Comparison of ENCODE assay signal across 9 cellular contexts in genomic region chr16:85569039-85569614, GRCh38. TPM values are rescaled to one million over a fixed set of nuclear protein-coding genes. Genes with fewer than 3 reads are reported as not detected.
A peak's percentile ranks its signal among the peaks of the same experiment; 100 is the strongest.
DNase-seq lines count a peak whose midpoint lies in the region; ATAC-seq, FAIRE-seq and TF ChIP-seq lines count a peak whose summit lies in the region.
"Had no signal": no experiment of that assay in that cellular context is flagged by ENCODE, and none has a peak within 500 bp of the region (broad histone marks: within the 10 kb centered on the region; RNA-seq: fewer than 3 reads in every experiment).

No MANE protein-coding gene starts in this region.

- intact Hi-C loops in A673 (cut with micrococcal nuclease; ENCODE audit: unreplicated experiment) (no loop called here), GM12878 (cut with micrococcal nuclease; ENCODE audit: unreplicated experiment) (no loop called here)

- SMC1A ChIA-PET in GM12878 (lab: Charles Lee; ENCODE audit: uncharacterized antibody, unreplicated experiment), result interaction anchor here (1.1 to 6.1 kb wide), 6 partner anchors 8 to 46 kb away, joined by 4 to 73 read pairs (median 10); no protein-coding TSS in a partner anchor

- 74% methylated on average over 11 of the region's 11 CpGs for WGBS in GM12878 (ENCODE audit: insufficient coverage, insufficient replicate concordance, low lambda C conversion rate, missing lambda C conversion rate)

- no peak for TF ChIP-seq RAD21 in GM12878 (IDR thresholded peaks at IDR 0.05; ENCODE audit: insufficient read depth, low read depth, low read length)

- no peak for TF ChIP-seq CTCF in A673 (conservative IDR thresholded peaks at IDR 0.05; ENCODE audit: low read depth, low read length)
- no peak for TF ChIP-seq CTCF in HL-60 (IDR thresholded peaks at IDR 0.05; ENCODE audit: insufficient read depth, low read length)
- no peak for TF ChIP-seq CTCF in GM12878 (IDR thresholded peaks at IDR 0.05 in 2 of 3, conservative IDR thresholded peaks at IDR 0.05 in 1 of 3; ENCODE audit: control insufficient read depth in 2 of 3, extremely low read depth in 1 of 3, insufficient read depth in 1 of 3, low read depth in 3 of 3, low read length in 3 of 3)
- TF ChIP-seq CTCF in GM20000 (IDR thresholded peaks at IDR 0.05; ENCODE audit: extremely low read depth, missing control alignments), result no peak

- DNase-seq in A673 (ENCODE audit: low spot score) (no peak), HL-60 (ENCODE audit: low read depth in 1 of 2, low spot score in 1 of 2) (no peak), GM12878 (ENCODE audit: low read depth, low spot score) (no peak), AML-193 (lab: John Stamatoyannopoulos, UW) (no peak), iPS-NIHi11 (ENCODE audit: low spot score) (no peak), GM20000 (ENCODE audit: low spot score) (no peak)
- no peak for DNase-seq in naive thymus-derived CD8-positive, alpha-beta T cell
- DNase-seq in activated naive CD4-positive, alpha-beta T cell treated with anti-CD3 and anti-CD28 coated beads, Interleukin-2, amount 10 ng/mL, durations not matched to agents 7 days and 5 days, result no peak
- DNase-seq: left cardiac atrium had no signal

- H3K27ac Mint-ChIP-seq in naive thymus-derived CD8-positive, alpha-beta T cell, result peak overlapping the region; percentile 87 to 95 (median 91)
- no peak overlapping the region for H3K27ac Mint-ChIP-seq in activated naive CD4-positive, alpha-beta T cell treated with anti-CD3 and anti-CD28 coated beads, Interleukin-2, amount 10 ng/mL, durations not matched to agents 7 days and 5 days

- TF ChIP-seq POLR2A in GM12878 (IDR thresholded peaks at IDR 0.05; ENCODE audit: low read depth, low read length), result no peak

- peaks cover 0 to 9% (median 0%) of the 10 kb centered on the region in 9 donors for H3K9me3 Mint-ChIP-seq in naive thymus-derived CD8-positive, alpha-beta T cell
- H3K9me3 Mint-ChIP-seq in activated naive CD4-positive, alpha-beta T cell treated with anti-CD3 and anti-CD28 coated beads, Interleukin-2, amount 10 ng/mL, durations not matched to agents 7 days and 5 days, result peaks cover 7% of the 10 kb centered on the region

- H3K36me3 Mint-ChIP-seq in naive thymus-derived CD8-positive, alpha-beta T cell, result peaks cover 0 to 7% (median 0%) of the 10 kb centered on the region in 3 donors
- peaks cover 2% of the 10 kb centered on the region for H3K36me3 Mint-ChIP-seq in activated naive CD4-positive, alpha-beta T cell treated with anti-CD3 and anti-CD28 coated beads, Interleukin-2, amount 10 ng/mL, durations not matched to agents 7 days and 5 days

- peak overlapping the region; percentile 78 for H3K9ac ChIP-seq in GM12878 (ENCODE audit: control insufficient read depth, insufficient read depth, low read length)

- H3K79me2 ChIP-seq in GM12878 (ENCODE audit: control insufficient read depth, insufficient read depth, low read length), result peaks cover 73% of the 10 kb centered on the region

- H3K4me3 Mint-ChIP-seq in naive thymus-derived CD8-positive, alpha-beta T cell, result peak overlapping the region in 9 of 10 donors; percentile 61 to 88 (median 81)
- H3K4me3 Mint-ChIP-seq in activated naive CD4-positive, alpha-beta T cell treated with anti-CD3 and anti-CD28 coated beads, Interleukin-2, amount 10 ng/mL, durations not matched to agents 7 days and 5 days, result no peak overlapping the region

- BruUV-seq in A673 (replicated peaks; lab: Mats Ljungman, UMichigan) (no TSS peak), GM12878 (replicated peaks; lab: Mats Ljungman, UMichigan) (TSS peak; percentile 74)

- H3K36me3 ChIP-seq in A673 (ENCODE audit: insufficient read depth, low read length, poor library complexity, severe bottlenecking), result no peaks in the 10 kb centered on the region
- H3K36me3 ChIP-seq in GM12878 (ENCODE audit: control insufficient read depth in 2 of 2, insufficient read depth in 2 of 2, low read length in 1 of 2), result peaks cover 0 to 8% of the 10 kb centered on the region in 2 experiments; a peak in 3 of 4 replicates

- H3K27me3 ChIP-seq in A673 (replicated peaks; ENCODE audit: insufficient read depth, low read depth, low read length, poor library complexity), result no peaks in the 10 kb centered on the region
- H3K27me3 ChIP-seq in HL-60 (ENCODE audit: insufficient read depth, poor library complexity, severe bottlenecking), result no peaks in the 10 kb centered on the region
- H3K27me3 ChIP-seq in GM12878 (replicated peaks in 1 of 2; ENCODE audit: control insufficient read depth in 2 of 2, insufficient read depth in 2 of 2, low read length in 1 of 2), result no peaks in the 10 kb centered on the region

- CTCF ChIA-PET in A673 (lab: Charles Lee) (interaction anchor here (1.1 to 1.4 kb wide), 3 partner anchors 12 to 55 kb away, joined by 4 to 6 read pairs (median 4); no protein-coding TSS in a partner anchor), GM12878 (lab: Yijun Ruan, JAX) (interaction anchor here (1.0 to 3.3 kb wide), 6 partner anchors 10 to 148 kb away, joined by 4 to 47 read pairs (median 10); no protein-coding TSS in a partner anchor)
- CTCF ChIA-PET in activated naive CD4-positive, alpha-beta T cell treated with anti-CD3 and anti-CD28 coated beads, Interleukin-2, amount 10 ng/mL, durations not matched to agents 7 days and 5 days (lab: Charles Lee), result interaction anchor here (1.8 to 2.7 kb wide), 3 partner anchors 12 to 41 kb away, joined by 7 to 13 read pairs (median 8); no protein-coding TSS in a partner anchor

- no peak for TF ChIP-seq EP300 in GM12878 (IDR thresholded peaks at IDR 0.05; ENCODE audit: borderline replicate concordance in 1 of 2, control insufficient read depth in 1 of 2, low read depth in 2 of 2, low read length in 2 of 2)

- no peaks in the 10 kb centered on the region for H3K27me3 Mint-ChIP-seq in naive thymus-derived CD8-positive, alpha-beta T cell
- H3K27me3 Mint-ChIP-seq in activated naive CD4-positive, alpha-beta T cell treated with anti-CD3 and anti-CD28 coated beads, Interleukin-2, amount 10 ng/mL, durations not matched to agents 7 days and 5 days, result peaks cover 13% of the 10 kb centered on the region

- POLR2A ChIA-PET in A673 (lab: Charles Lee; ENCODE audit: low non-redundant PET) (no interaction called here), GM12878 (lab: Charles Lee) (interaction anchor here (0.6 to 4.5 kb wide), 6 partner anchors 8 to 342 kb away, joined by 4 to 53 read pairs (median 12); partner anchors contain the start of gene GSE1)
- POLR2A ChIA-PET in naive thymus-derived CD8-positive, alpha-beta T cell (lab: Charles Lee), result interaction anchor here (0.6 to 6.1 kb wide), 4 partner anchors 9 to 50 kb away, joined by 6 to 39 read pairs (median 18); no protein-coding TSS in a partner anchor

- H3K4me1 Mint-ChIP-seq in naive thymus-derived CD8-positive, alpha-beta T cell, result peaks cover 50 to 87% (median 83%) of the 10 kb centered on the region in 4 donors
- H3K4me1 Mint-ChIP-seq in activated naive CD4-positive, alpha-beta T cell treated with anti-CD3 and anti-CD28 coated beads, Interleukin-2, amount 10 ng/mL, durations not matched to agents 7 days and 5 days, result peaks cover 51% of the 10 kb centered on the region

- H3K4me1 ChIP-seq in A673 (ENCODE audit: insufficient read depth, low read length, poor library complexity, severe bottlenecking) (peaks cover 37% of the 10 kb centered on the region), GM12878 (ENCODE audit: control insufficient read depth, insufficient read depth, low read length) (peaks cover 49% of the 10 kb centered on the region)

- peaks cover 3% of the 10 kb centered on the region for H4K20me1 ChIP-seq in GM12878 (ENCODE audit: control insufficient read depth, insufficient read depth)

- ATAC-seq in GM12878, result no peak
- no peak for ATAC-seq in naive thymus-derived CD8-positive, alpha-beta T cell

- FAIRE-seq in GM12878 (lab: Jason Lieb, UNC), result no peak

- peak overlapping the region; percentile 99 for H3K4me2 ChIP-seq in GM12878 (ENCODE audit: control insufficient read depth, insufficient read depth)

- H2AFZ ChIP-seq in GM12878 (ENCODE audit: control insufficient read depth, low read depth, low read length), result no peak overlapping the region

- in situ Hi-C loops in GM12878 (cut with MboI), result loop anchor here (25.0 kb wide), 1 partner anchor 957 kb away; the partner anchor contains the start of gene COTL1

- H3K9me3 ChIP-seq in A673 (ENCODE audit: low read depth, low read length, poor library complexity, severe bottlenecking), result peaks cover 10% of the 10 kb centered on the region
- no peaks in the 10 kb centered on the region for H3K9me3 ChIP-seq in GM12878 (replicated peaks; ENCODE audit: control insufficient read depth, insufficient read depth, low read length)

- RAD21 ChIA-PET in GM12878 (lab: Charles Lee; ENCODE audit: unreplicated experiment), result interaction anchor here (1.0 to 3.6 kb wide), 9 partner anchors 8 to 121 kb away, joined by 3 to 85 read pairs (median 6); partner anchors contain the start of gene GSE1

- no peak overlapping the region for H3K4me3 ChIP-seq in A673 (ENCODE audit: low read depth, low read length, poor library complexity, severe bottlenecking)
- no peak overlapping the region for H3K4me3 ChIP-seq in HL-60 (replicated peaks; ENCODE audit: insufficient read depth, low read length)
- peak overlapping the region; percentile 58; the same call in 1 of the 2 replicates for H3K4me3 ChIP-seq in GM12878

- H3K27ac ChIP-seq in A673 (ENCODE audit: low read depth, low read length, poor library complexity, severe bottlenecking) (peak overlapping the region; percentile 85), HL-60 (replicated peaks) (peak overlapping the region; percentile 99), GM12878 (ENCODE audit: control insufficient read depth, insufficient read depth) (peak overlapping the region; percentile 99)

TF ChIP-seq in GM12878, 131 proteins besides CTCF, POLR2A, EP300 and RAD21 (continues in another document):
- TF ChIP-seq YY1 (IDR thresholded peaks at IDR 0.05; ENCODE audit: low read depth, low read length), result no peak

RNA-seq across cellular contexts. Expression of gene GSE1, which starts 44.0 kb away (rescaled TPM):
- total RNA-seq in A673 (2021) (64.2 and 72.4 TPM in 2 replicates), GM12878 (2014; rRNA removed) (19.1 and 19.2 TPM in 2 replicates), GM12878 (2014; rRNA removed; fragmentation: Illumina TruSeq; extraction: Trizol) (11.9 and 12.3 TPM in 2 replicates), GM12878 (2021) (49.8 and 58.7 TPM in 2 replicates)
- 259 and 283 TPM in 2 replicates for total RNA-seq in GM12878 (2013; cell fraction: nucleolus; rRNA removed)
- 11.7 TPM for polyA plus RNA-seq in GM12878 (2011; ENCODE audit: low read depth)
- polyA plus RNA-seq in GM12878 (2011; rRNA removed) (16.1 and 19.8 TPM in 2 replicates), GM12878 (2014; fragmentation: Illumina TruSeq; extraction: Trizol) (27.1 and 31.1 TPM in 2 replicates), GM12878 (2014; fragmentation: Nextera tagmentation; extraction: Ambion mirVana) (1 to 10 TPM; 4.6 to 5.1 TPM), GM12878 (2014; rRNA removed) (26.8 and 28.1 TPM in 2 replicates), GM12878 (2016; fragmentation: Nextera tagmentation; extraction: Ambion mirVana) (10 to 100 TPM; 14.6 to 17.3 TPM)
- 15.1 and 20.5 TPM in 2 replicates for polyA plus RNA-seq in GM12878 (2011; cell fraction: cytosol; rRNA removed)
- 112 and 143 TPM in 2 replicates for polyA plus RNA-seq in GM12878 (2011; cell fraction: nucleus; rRNA removed)
- polyA plus RNA-seq in GM12878 (2012), result 23.5 and 23.9 TPM in 2 replicates
- 22.6 and 35.7 TPM in 2 replicates for polyA minus RNA-seq in GM12878 (2011; rRNA and poly(A)+ RNA removed)
- 19.0 and 21.0 TPM in 2 replicates for polyA minus RNA-seq in GM12878 (2011; cell fraction: cytosol; rRNA and poly(A)+ RNA removed)
- polyA minus RNA-seq in GM12878 (2011; cell fraction: nucleus; rRNA and poly(A)+ RNA removed), result 33.7 and 54.0 TPM in 2 replicates
- total RNA-seq in naive thymus-derived CD8-positive, alpha-beta T cell, result 10 to 100 TPM; 53.8 to 56.2 TPM
- polyA plus RNA-seq in naive thymus-derived CD8-positive, alpha-beta T cell, result 1 to 10 TPM; 1.5 to 2.9 (median 2.0) TPM
